Comparison of ENCODE assay signal across 3 cellular contexts in genomic region chrX:137143864-137144263, GRCh38.
"Had no signal": no experiment of that assay in that cellular context is flagged by ENCODE, and none has a peak within 500 bp of the region (broad histone marks: within the 10 kb centered on the region; RNA-seq: fewer than 3 reads in every experiment).

No MANE protein-coding gene starts in this region.

- H3K4me3 ChIP-seq: GM12878 had no signal

- ATAC-seq: GM12878 had no signal

- DNase-seq: GDM1, GF-D8 had no signal
